In the genomic region with DNA sequence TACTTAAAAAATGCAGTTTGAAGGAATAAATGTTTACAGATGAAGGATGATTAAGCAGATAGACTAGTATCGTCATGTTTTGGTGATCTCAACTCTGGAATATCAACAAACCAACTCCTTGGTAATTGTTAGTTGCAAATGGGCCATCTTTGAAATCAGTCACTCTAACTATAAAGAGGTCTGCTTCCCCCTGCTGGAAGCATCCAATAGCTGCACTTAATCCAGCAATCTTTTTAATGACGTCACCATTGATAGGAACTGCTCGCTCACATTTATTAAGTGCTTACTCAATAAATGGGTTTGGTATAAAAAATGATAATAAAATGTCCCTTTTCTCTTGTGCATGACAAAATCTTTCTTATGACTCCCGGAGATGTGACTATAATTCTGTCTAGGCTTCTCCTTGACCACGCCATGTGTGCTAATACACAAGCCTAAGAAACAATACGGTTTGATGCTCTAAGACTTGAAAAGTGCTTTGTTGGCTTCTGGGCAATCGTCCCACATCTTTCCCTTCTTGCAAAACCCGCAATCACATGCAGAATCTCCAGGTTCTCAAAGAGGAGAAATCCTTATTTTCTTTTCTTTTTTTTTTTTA, we compare ENCODE assay signal across 8 cellular contexts.
DNase-seq lines count a peak whose midpoint lies in the region; ATAC-seq, FAIRE-seq and TF ChIP-seq lines count a peak whose summit lies in the region.

No MANE protein-coding gene starts in this region.

- peak; percentile 71 for TF ChIP-seq CTCF in bronchial epithelial cell (IDR thresholded peaks at IDR 0.05; ENCODE audit: insufficient read depth, low read length, severe bottlenecking)

- no peak overlapping the region for H3K14ac ChIP-seq in mesenchymal stem cell (ENCODE audit: low read length in 2 of 2)

- CTCF ChIA-PET in CD8-positive, alpha-beta memory T cell (lab: Charles Lee), result no interaction called here

- H2BK12ac ChIP-seq in mesenchymal stem cell (ENCODE audit: low read length in 2 of 2), result no peak overlapping the region

- peak; percentile 95 for ATAC-seq in GM21360 (IDR thresholded peaks at IDR 0.05; ENCODE audit: unreplicated experiment)
- ATAC-seq in HG03469 (IDR thresholded peaks at IDR 0.05; ENCODE audit: unreplicated experiment), result peak; percentile 93

- no peak overlapping the region for H3K9ac ChIP-seq in mesenchymal stem cell (ENCODE audit: low read length)

- no peak overlapping the region for H3K27ac ChIP-seq in mesenchymal stem cell (ENCODE audit: low read length, poor library complexity, severe bottlenecking)
- no peak overlapping the region for H3K27ac ChIP-seq in CD8-positive, alpha-beta memory T cell (ENCODE audit: low read depth, low read length)

- no peak overlapping the region for H4K8ac ChIP-seq in mesenchymal stem cell (ENCODE audit: low read length)

- H4K91ac ChIP-seq in mesenchymal stem cell (ENCODE audit: low read length), result no peak overlapping the region

- H3K79me1 ChIP-seq in mesenchymal stem cell (replicated peaks; ENCODE audit: low read length, poor library complexity, severe bottlenecking), result no peaks in the 10 kb centered on the region

- H3K4me1 ChIP-seq in mesenchymal stem cell (ENCODE audit: control insufficient read depth, insufficient read depth, low read depth, low read length), result no peaks in the 10 kb centered on the region
- no peaks in the 10 kb centered on the region for H3K4me1 ChIP-seq in CD8-positive, alpha-beta memory T cell (ENCODE audit: insufficient read depth, low read length)

- no peak overlapping the region for H2BK15ac ChIP-seq in mesenchymal stem cell (ENCODE audit: low read depth, poor library complexity, severe bottlenecking)

- no peak for FAIRE-seq in bronchial epithelial cell (lab: Jason Lieb, UNC)

- H3K27me3 ChIP-seq in bronchial epithelial cell (ENCODE audit: control insufficient read depth, insufficient read depth, low read length) (no peaks in the 10 kb centered on the region), mesenchymal stem cell (ENCODE audit: control insufficient read depth in 1 of 2, insufficient read depth in 1 of 2, low read length in 2 of 2) (no peaks in the 10 kb centered on the region)
- H3K27me3 ChIP-seq in CD8-positive, alpha-beta memory T cell (ENCODE audit: insufficient read depth, low read length, poor library complexity, severe bottlenecking), result no peaks in the 10 kb centered on the region

- no peaks in the 10 kb centered on the region for H3K36me3 ChIP-seq in bronchial epithelial cell (ENCODE audit: control insufficient read depth, insufficient read depth, low read length)
- H3K36me3 ChIP-seq in mesenchymal stem cell (ENCODE audit: control insufficient read depth in 1 of 2, insufficient read depth in 2 of 2, low read depth in 1 of 2, low read length in 2 of 2), result no peaks in the 10 kb centered on the region
- H3K36me3 ChIP-seq in CD8-positive, alpha-beta memory T cell (ENCODE audit: insufficient read depth, low read length), result no peaks in the 10 kb centered on the region

- no peak overlapping the region for H3K27ac Mint-ChIP-seq in CD8-positive, alpha-beta memory T cell

- POLR2A ChIA-PET in CD8-positive, alpha-beta memory T cell (lab: Charles Lee), result no interaction called here

- no peaks in the 10 kb centered on the region for H3K9me3 ChIP-seq in mesenchymal stem cell (ENCODE audit: control insufficient read depth, low read length)
- H3K9me3 ChIP-seq in CD8-positive, alpha-beta memory T cell (ENCODE audit: low read length), result no peaks in the 10 kb centered on the region

- H2AK5ac ChIP-seq in mesenchymal stem cell (ENCODE audit: low read length, severe bottlenecking), result no peak overlapping the region

- H3K27me3 Mint-ChIP-seq in CD8-positive, alpha-beta memory T cell, result no peaks in the 10 kb centered on the region

- H3K18ac ChIP-seq in mesenchymal stem cell (ENCODE audit: low read depth in 1 of 2, low read length in 2 of 2), result no peak overlapping the region

- H2BK120ac ChIP-seq in mesenchymal stem cell (ENCODE audit: low read depth, low read length), result no peak overlapping the region

- no peak overlapping the region for H3K23ac ChIP-seq in mesenchymal stem cell (ENCODE audit: low read length in 2 of 2)

- no peaks in the 10 kb centered on the region for H3K36me3 Mint-ChIP-seq in CD8-positive, alpha-beta memory T cell

- no peak overlapping the region for H3K4me3 Mint-ChIP-seq in CD8-positive, alpha-beta memory T cell

- WGBS in mesenchymal stem cell, result 47% methylated on average over 4 of the region's 8 CpGs

- H3K4me2 ChIP-seq in mesenchymal stem cell (ENCODE audit: low read length, poor library complexity, severe bottlenecking), result peak overlapping the region; percentile 68

- H2BK5ac ChIP-seq in mesenchymal stem cell (ENCODE audit: low read depth, low read length, poor library complexity, severe bottlenecking), result no peak overlapping the region

- no peaks in the 10 kb centered on the region for H3K4me1 Mint-ChIP-seq in CD8-positive, alpha-beta memory T cell

- peaks cover 0 to 1% (median 0%) of the 10 kb centered on the region in 5 donors for H3K9me3 Mint-ChIP-seq in CD8-positive, alpha-beta memory T cell

- H2AFZ ChIP-seq in mesenchymal stem cell (ENCODE audit: low read depth, low read length), result no peak overlapping the region

- DNase-seq in ELR (ENCODE audit: low read depth) (peak; percentile 89), NCI-H82 treated with DMSO at 0.1 percent for 48 hours (lab: John Stamatoyannopoulos, UW; ENCODE audit: unreplicated experiment) (peak; percentile 8), bronchial epithelial cell (ENCODE audit: low read depth) (peak; percentile 90), mesenchymal stem cell (peak; percentile 43), UCSD-AML1 (lab: John Stamatoyannopoulos, UW; ENCODE audit: unreplicated experiment) (no peak)
- no peak for DNase-seq in CD8-positive, alpha-beta memory T cell

- no peak overlapping the region for H3K4ac ChIP-seq in mesenchymal stem cell (ENCODE audit: low read depth in 1 of 2, low read length in 2 of 2)

- H3K4me3 ChIP-seq in bronchial epithelial cell (ENCODE audit: low read depth, low read length) (no peak overlapping the region), mesenchymal stem cell (ENCODE audit: insufficient read depth in 1 of 2, low read depth in 1 of 2, low read length in 2 of 2) (no peak overlapping the region)
- no peak overlapping the region for H3K4me3 ChIP-seq in CD8-positive, alpha-beta memory T cell (ENCODE audit: low read length)

Comparison
In these comparisons a context has a peak if more than half of its experiments do, and no peak if none do; other contexts are left out.
1. DNase-seq: peak in ELR (single experiment), NCI-H82 treated with DMSO at 0.1 percent for 48 hours (single experiment), bronchial epithelial cell (single experiment) and mesenchymal stem cell (single experiment); none in CD8-positive, alpha-beta memory T cell (0 of 5) and UCSD-AML1 (single experiment).